8 cellular contexts compared by ENCODE assay signal in the genomic region with DNA sequence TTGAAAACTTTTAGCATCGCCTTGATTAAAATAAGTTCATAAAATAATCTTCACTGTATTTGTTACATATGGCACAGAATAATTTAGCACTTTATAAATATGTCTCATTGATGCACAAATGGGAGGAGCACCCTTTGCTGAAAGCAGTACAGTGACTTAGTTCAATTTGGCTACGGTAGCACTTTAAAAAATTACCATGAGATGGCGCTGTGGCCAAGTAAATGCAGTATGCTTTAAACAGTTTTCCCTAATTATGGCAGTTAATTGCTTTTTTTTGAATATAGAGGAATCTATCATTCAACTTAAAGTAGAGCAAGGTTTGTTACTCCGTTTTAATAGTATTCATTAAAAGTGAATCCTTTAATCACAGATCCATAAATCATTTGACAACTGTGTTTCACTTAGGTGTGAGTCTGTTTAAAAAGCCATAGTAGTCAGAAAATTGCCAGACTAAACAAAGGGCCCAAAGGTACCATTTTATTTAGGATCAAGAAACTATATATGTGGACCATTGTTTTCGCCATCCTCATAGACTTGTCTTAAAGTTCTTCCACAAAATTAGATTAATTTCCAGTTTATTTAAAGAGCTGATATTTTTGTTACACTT. TPM values are rescaled to one million over a fixed set of nuclear protein-coding genes. Genes with fewer than 3 reads are reported as not detected.
A peak's percentile ranks its signal among the peaks of the same experiment; 100 is the strongest.
DNase-seq lines count a peak whose midpoint lies in the region; ATAC-seq, FAIRE-seq and TF ChIP-seq lines count a peak whose summit lies in the region.

No MANE protein-coding gene starts in this region.

- ATAC-seq in activated T-cell treated with anti-CD3 and anti-CD28 coated beads, Interleukin-2, amount 50 U/mL, for 4 hours, result no peak
- ATAC-seq in upper lobe of left lung (ENCODE audit: low FRiP score in 2 of 2) (peak in 1 of 2 donors; percentile 65), HG02678 (IDR thresholded peaks at IDR 0.05; ENCODE audit: unreplicated experiment) (no peak)

- H3K36me3 Mint-ChIP-seq in activated T-cell treated with anti-CD3 and anti-CD28 coated beads, Interleukin-2, amount 50 U/mL, for 4 hours (ENCODE audit: insufficient read depth), result no peaks in the 10 kb centered on the region

- no peaks in the 10 kb centered on the region for H3K27me3 Mint-ChIP-seq in activated T-cell treated with anti-CD3 and anti-CD28 coated beads, Interleukin-2, amount 50 U/mL, for 4 hours (ENCODE audit: low read depth)

- peak; percentile 39 to 80 (median 67) for TF ChIP-seq CTCF in upper lobe of left lung (IDR thresholded peaks at IDR 0.05)

- H3K36me3 ChIP-seq in mesenchymal stem cell (ENCODE audit: control insufficient read depth in 1 of 2, insufficient read depth in 2 of 2, low read depth in 1 of 2, low read length in 2 of 2) (peaks cover 0 to 9% of the 10 kb centered on the region in 2 experiments), upper lobe of left lung (no peaks in the 10 kb centered on the region)

- no peak overlapping the region for H3K23ac ChIP-seq in mesenchymal stem cell (ENCODE audit: low read length in 2 of 2)

- peak overlapping the region; percentile 12 for H3K9ac ChIP-seq in mesenchymal stem cell (ENCODE audit: low read length)

- H2BK12ac ChIP-seq in mesenchymal stem cell (ENCODE audit: low read length in 2 of 2), result no peak overlapping the region

- WGBS in mesenchymal stem cell, result 0% methylated on average over 1 of the region's 5 CpGs
- WGBS in upper lobe of left lung, 2 donors, result 15 to 18% methylated on average over 5 of the region's 5 CpGs

- H3K27ac ChIP-seq in mesenchymal stem cell (ENCODE audit: low read length, poor library complexity, severe bottlenecking) (no peak overlapping the region), upper lobe of left lung (no peak overlapping the region)

- H3K4me3 ChIP-seq in mesenchymal stem cell (ENCODE audit: insufficient read depth in 1 of 2, low read depth in 1 of 2, low read length in 2 of 2) (no peak overlapping the region), upper lobe of left lung (no peak overlapping the region)

- H3K18ac ChIP-seq in mesenchymal stem cell (ENCODE audit: low read depth in 1 of 2, low read length in 2 of 2), result no peak overlapping the region

- H3K79me1 ChIP-seq in mesenchymal stem cell (replicated peaks; ENCODE audit: low read length, poor library complexity, severe bottlenecking), result no peaks in the 10 kb centered on the region

- no peak overlapping the region for H2BK5ac ChIP-seq in mesenchymal stem cell (ENCODE audit: low read depth, low read length, poor library complexity, severe bottlenecking)

- no peaks in the 10 kb centered on the region for H3K9me3 Mint-ChIP-seq in activated T-cell treated with anti-CD3 and anti-CD28 coated beads, Interleukin-2, amount 50 U/mL, for 4 hours

- H2AK5ac ChIP-seq in mesenchymal stem cell (ENCODE audit: low read length, severe bottlenecking), result no peak overlapping the region

- no peak overlapping the region for H2BK15ac ChIP-seq in mesenchymal stem cell (ENCODE audit: low read depth, poor library complexity, severe bottlenecking)

- DNase-seq in activated T-cell treated with anti-CD3 and anti-CD28 coated beads for 24 hours (ENCODE audit: low read depth) (peak; percentile 13), HTR-8/SVneo (ENCODE audit: insufficient read length, low spot score) (peak; percentile 3), RPMI8226 (peak; percentile 43), mesenchymal stem cell (peak; percentile 68), upper lobe of left lung (no peak)
- DNase-seq in activated T-cell treated with anti-CD3 and anti-CD28 coated beads, Interleukin-2, amount 50 U/mL, for 4 hours, result no peak

- peaks cover 2% of the 10 kb centered on the region for H3K4me1 ChIP-seq in mesenchymal stem cell (ENCODE audit: control insufficient read depth, insufficient read depth, low read depth, low read length)
- H3K4me1 ChIP-seq in upper lobe of left lung, result no peaks in the 10 kb centered on the region

- H3K9me3 ChIP-seq in mesenchymal stem cell (ENCODE audit: control insufficient read depth, low read length), result no peaks in the 10 kb centered on the region
- no peaks in the 10 kb centered on the region for H3K9me3 ChIP-seq in upper lobe of left lung

- no peak overlapping the region for H3K4ac ChIP-seq in mesenchymal stem cell (ENCODE audit: low read depth in 1 of 2, low read length in 2 of 2)

- no peaks in the 10 kb centered on the region for H3K4me1 Mint-ChIP-seq in activated T-cell treated with anti-CD3 and anti-CD28 coated beads, Interleukin-2, amount 50 U/mL, for 4 hours (ENCODE audit: low read depth)

- H2BK120ac ChIP-seq in mesenchymal stem cell (ENCODE audit: low read depth, low read length), result no peak overlapping the region

- FAIRE-seq in HTR-8/SVneo (lab: Jason Lieb, UNC) (no peak), colon (lab: Jason Lieb, UNC) (peak; percentile 41)

- no peak overlapping the region for H3K4me3 Mint-ChIP-seq in activated T-cell treated with anti-CD3 and anti-CD28 coated beads, Interleukin-2, amount 50 U/mL, for 4 hours

- no peak for TF ChIP-seq EP300 in upper lobe of left lung (IDR thresholded peaks at IDR 0.05)

- no peak overlapping the region for H4K8ac ChIP-seq in mesenchymal stem cell (ENCODE audit: low read length)

- H3K27me3 ChIP-seq in mesenchymal stem cell (ENCODE audit: control insufficient read depth in 1 of 2, insufficient read depth in 1 of 2, low read length in 2 of 2), result no peaks in the 10 kb centered on the region
- no peaks in the 10 kb centered on the region for H3K27me3 ChIP-seq in upper lobe of left lung

- H3K4me2 ChIP-seq in mesenchymal stem cell (ENCODE audit: low read length, poor library complexity, severe bottlenecking), result no peak overlapping the region

- H4K91ac ChIP-seq in mesenchymal stem cell (ENCODE audit: low read length), result no peak overlapping the region

- no peak for TF ChIP-seq POLR2A in upper lobe of left lung (IDR thresholded peaks at IDR 0.05)

- no peak overlapping the region for H2AFZ ChIP-seq in mesenchymal stem cell (ENCODE audit: low read depth, low read length)

- H3K14ac ChIP-seq in mesenchymal stem cell (ENCODE audit: low read length in 2 of 2), result no peak overlapping the region

RNA-seq across cellular contexts. Expression of a gene that starts 34.7 kb away (rescaled TPM):
- 10 to 100 TPM; 75.3 to 82.7 (median 78.5) TPM for total RNA-seq in activated T-cell treated with anti-CD3 and anti-CD28 coated beads, Interleukin-2, amount 50 U/mL, for 4 hours
- 117 TPM for polyA plus RNA-seq in mesenchymal stem cell (2013, experiment 1 of 2)
- polyA plus RNA-seq in mesenchymal stem cell (2013, experiment 2 of 2), result 121 TPM
- total RNA-seq in upper lobe of left lung, result 100 to 1,000 TPM in 1 of 6 donors, 10 to 100 TPM in 5; 29.3 to 103 (median 82.1) TPM

Comparison
In these comparisons a context has a peak if more than half of its experiments do, and no peak if none do; other contexts are left out.
1. DNase-seq: peak in activated T-cell treated with anti-CD3 and anti-CD28 coated beads for 24 hours (single experiment), HTR-8/SVneo (single experiment), RPMI8226 (single experiment) and mesenchymal stem cell (single experiment); none in activated T-cell treated with anti-CD3 and anti-CD28 coated beads, Interleukin-2, amount 50 U/mL, for 4 hours (single experiment) and upper lobe of left lung (0 of 2).